Comparison of ENCODE assay signal across 11 cellular contexts in genomic region chr10:48594799-48595198, GRCh38. TPM values are rescaled to one million over a fixed set of nuclear protein-coding genes. Genes with fewer than 3 reads are reported as not detected.
A peak's percentile ranks its signal among the peaks of the same experiment; 100 is the strongest.
DNase-seq lines count a peak whose midpoint lies in the region; ATAC-seq lines count a peak whose summit lies in the region.
"Had no signal": no experiment of that assay in that cellular context is flagged by ENCODE, and none has a peak within 500 bp of the region (broad histone marks: within the 10 kb centered on the region; RNA-seq: fewer than 3 reads in every experiment).

No MANE protein-coding gene starts in this region.

- ATAC-seq in HG03432 (IDR thresholded peaks at IDR 0.05; ENCODE audit: unreplicated experiment) (no peak), GM18511 (IDR thresholded peaks at IDR 0.05; ENCODE audit: unreplicated experiment) (no peak)

- no peak overlapping the region for H2BK5ac ChIP-seq in mesenchymal stem cell (ENCODE audit: low read depth, low read length, poor library complexity, severe bottlenecking)

- no peak overlapping the region for H4K8ac ChIP-seq in mesenchymal stem cell (ENCODE audit: low read length)

- H3K18ac ChIP-seq in mesenchymal stem cell (ENCODE audit: low read depth in 1 of 2, low read length in 2 of 2) = no peak overlapping the region

- no peak overlapping the region for H2AK5ac ChIP-seq in mesenchymal stem cell (ENCODE audit: low read length, severe bottlenecking)

- no peaks in the 10 kb centered on the region; the same call in none of the 2 replicates for H3K36me3 ChIP-seq in MG63
- H3K36me3 ChIP-seq in mesenchymal stem cell (ENCODE audit: control insufficient read depth in 1 of 2, insufficient read depth in 2 of 2, low read depth in 1 of 2, low read length in 2 of 2) = peaks cover 3 to 66% of the 10 kb centered on the region in 2 experiments
- H3K36me3 ChIP-seq: ascending aorta, colonic mucosa had no signal

- no peaks in the 10 kb centered on the region for H3K9me3 ChIP-seq in MG63
- H3K9me3 ChIP-seq in mesenchymal stem cell (ENCODE audit: control insufficient read depth, low read length) = no peaks in the 10 kb centered on the region
- H3K9me3 ChIP-seq: ascending aorta, colonic mucosa had no signal

- peaks cover 24% of the 10 kb centered on the region for H3K79me1 ChIP-seq in mesenchymal stem cell (replicated peaks; ENCODE audit: low read length, poor library complexity, severe bottlenecking)

- no peak overlapping the region for H3K27ac ChIP-seq in mesenchymal stem cell (ENCODE audit: low read length, poor library complexity, severe bottlenecking)
- H3K27ac ChIP-seq: ascending aorta, colonic mucosa had no signal

- no peak overlapping the region for H2AFZ ChIP-seq in mesenchymal stem cell (ENCODE audit: low read depth, low read length)

- DNase-seq in DMS153 treated with DMSO at 0.1 percent for 48 hours (lab: John Stamatoyannopoulos, UW; ENCODE audit: unreplicated experiment) (peak; percentile 64), MG63 (peak; percentile 24), NCI-H774 (lab: John Stamatoyannopoulos, UW) (peak; percentile 54), mesenchymal stem cell (no peak), H4 (ENCODE audit: low spot score) (no peak)
- DNase-seq: activated CD4-positive, CD25-positive, alpha-beta regulatory T cell; colonic mucosa; kidney glomerular epithelial cell had no signal

- no peak overlapping the region for H2BK120ac ChIP-seq in mesenchymal stem cell (ENCODE audit: low read depth, low read length)

- no peak overlapping the region for H4K91ac ChIP-seq in mesenchymal stem cell (ENCODE audit: low read length)

- H3K4me1 ChIP-seq in mesenchymal stem cell (ENCODE audit: control insufficient read depth, insufficient read depth, low read depth, low read length) = peaks cover 16% of the 10 kb centered on the region
- H3K4me1 ChIP-seq: ascending aorta, colonic mucosa had no signal

- H3K4me2 ChIP-seq in mesenchymal stem cell (ENCODE audit: low read length, poor library complexity, severe bottlenecking) = no peak overlapping the region

- H3K4me3 ChIP-seq in MG63 (no peak overlapping the region), mesenchymal stem cell (ENCODE audit: insufficient read depth in 1 of 2, low read depth in 1 of 2, low read length in 2 of 2) (no peak overlapping the region)
- H3K4me3 ChIP-seq: ascending aorta, colonic mucosa had no signal

- H3K23ac ChIP-seq in mesenchymal stem cell (ENCODE audit: low read length in 2 of 2) = no peak overlapping the region

- H2BK15ac ChIP-seq in mesenchymal stem cell (ENCODE audit: low read depth, poor library complexity, severe bottlenecking) = no peak overlapping the region

- no peak overlapping the region for H3K4ac ChIP-seq in mesenchymal stem cell (ENCODE audit: low read depth in 1 of 2, low read length in 2 of 2)

- H3K9ac ChIP-seq in mesenchymal stem cell (ENCODE audit: low read length) = peak overlapping the region; percentile 38

- no peak overlapping the region for H3K14ac ChIP-seq in mesenchymal stem cell (ENCODE audit: low read length in 2 of 2)

- H2BK12ac ChIP-seq in mesenchymal stem cell (ENCODE audit: low read length in 2 of 2) = no peak overlapping the region

- 56% methylated on average over 3 of the region's 3 CpGs for WGBS in mesenchymal stem cell

- no peaks in the 10 kb centered on the region for H3K27me3 ChIP-seq in MG63
- no peaks in the 10 kb centered on the region for H3K27me3 ChIP-seq in mesenchymal stem cell (ENCODE audit: control insufficient read depth in 1 of 2, insufficient read depth in 1 of 2, low read length in 2 of 2)
- H3K27me3 ChIP-seq: ascending aorta, colonic mucosa had no signal

RNA-seq across cellular contexts. Expression of gene ARHGAP22, which starts 10.1 kb away (rescaled TPM):
- 20.7 and 23.2 TPM in 2 replicates for total RNA-seq in MG63 (2014; rRNA removed; shearing (Covaris generic); ENCODE audit: low replicate concordance)
- polyA plus RNA-seq in mesenchymal stem cell (2013, experiment 1 of 2) = 14.3 TPM
- polyA plus RNA-seq in mesenchymal stem cell (2013, experiment 2 of 2) = 14.4 TPM
- 2.1 and 6.3 TPM in 2 replicates for total RNA-seq in H4 (2014; rRNA removed; shearing (Covaris generic))

Comparison
In these comparisons a context has a peak if more than half of its experiments do, and no peak if none do; other contexts are left out.
1. DNase-seq: peak in DMS153 treated with DMSO at 0.1 percent for 48 hours (single experiment), MG63 (single experiment) and NCI-H774 (single experiment); none in mesenchymal stem cell (single experiment) and H4 (single experiment).